38 cellular contexts compared by ENCODE assay signal in genomic region chr11:70263363-70263762, GRCh38.
"Had no signal": no experiment of that assay in that cellular context is flagged by ENCODE, and none has a peak within 500 bp of the region (broad histone marks: within the 10 kb centered on the region; RNA-seq: fewer than 3 reads in every experiment).

No MANE protein-coding gene starts in this region.

- H3K4me3 Mint-ChIP-seq: activated B cell treated with CpG ODN at 0.5 μM for 24 hours; activated CD4-positive, alpha-beta memory T cell treated with anti-CD3 and anti-CD28 coated beads for 36 hours; activated CD4-positive, alpha-beta T cell treated with anti-CD3 and anti-CD28 coated beads, Interleukin-2, amount 10 ng/mL, durations not matched to agents 24 days and 14 days; activated CD8-positive, alpha-beta T cell treated with anti-CD3 and anti-CD28 coated beads for 36 hours; activated naive CD4-positive, alpha-beta T cell treated with anti-CD3 and anti-CD28 coated beads for 36 hours; activated naive CD8-positive, alpha-beta T cell treated with anti-CD3 and anti-CD28 coated beads for 36 hours; activated T-cell treated with anti-CD3 and anti-CD28 coated beads, Interleukin-2, amount 50 U/mL, for 4 hours; activated T-cell treated with anti-CD3 and anti-CD28 coated beads, Interleukin-2, amount 50 U/mL, for 72 hours; activated T-helper 1 cell treated with anti-CD3 and anti-CD28 coated beads, Interleukin-12 subunit alpha, Interleukin-12 subunit beta, Interleukin-2, Interleukin-4 antibody, amounts not matched to agents 30 ng/mL and 10 ng/mL and 1 ng/mL, durations not matched to agents 14 hours and 24 hours and 36 hours; activated T-helper 17 cell treated with anti-CD3 and anti-CD28 coated beads, Interleukin-2, amount 50 U/mL, for 72 hours; brain; central memory CD8-positive, alpha-beta T cell; T-helper 1 cell treated with Interleukin-12 subunit alpha and Interleukin-12 subunit beta and Interleukin-4 antibody, amounts not matched to agents 30 μg/mL and 1 μg/mL, for 36 hours; T-helper 2 cell treated with Interferon-gamma antibody and Interleukin-4, amounts not matched to agents 5 μg/mL and 100 μg/mL, for 36 hours had no signal

- FAIRE-seq: bronchial epithelial cell, TTC549 had no signal

- H3K9me3 Mint-ChIP-seq: activated B cell treated with CpG ODN at 0.5 μM for 24 hours; activated CD4-positive, alpha-beta memory T cell treated with anti-CD3 and anti-CD28 coated beads for 36 hours; activated CD4-positive, alpha-beta T cell treated with anti-CD3 and anti-CD28 coated beads, Interleukin-2, amount 10 ng/mL, durations not matched to agents 24 days and 14 days; activated CD8-positive, alpha-beta T cell treated with anti-CD3 and anti-CD28 coated beads for 36 hours; activated naive CD4-positive, alpha-beta T cell treated with anti-CD3 and anti-CD28 coated beads for 36 hours; activated naive CD4-positive, alpha-beta T cell treated with anti-CD3 and anti-CD28 coated beads, Interleukin-2, amount 50 U/mL, for 72 hours; activated naive CD8-positive, alpha-beta T cell treated with anti-CD3 and anti-CD28 coated beads for 36 hours; activated T-cell treated with anti-CD3 and anti-CD28 coated beads, Interleukin-2, amount 50 U/mL, for 4 hours; activated T-cell treated with anti-CD3 and anti-CD28 coated beads, Interleukin-2, amount 50 U/mL, for 72 hours; activated T-helper 1 cell treated with anti-CD3 and anti-CD28 coated beads, Interleukin-12 subunit alpha, Interleukin-12 subunit beta, Interleukin-2, Interleukin-4 antibody, amounts not matched to agents 30 ng/mL and 10 ng/mL and 1 ng/mL, durations not matched to agents 14 hours and 24 hours and 36 hours; activated T-helper 17 cell treated with anti-CD3 and anti-CD28 coated beads, Interleukin-2, amount 50 U/mL, for 72 hours; brain; central memory CD8-positive, alpha-beta T cell; T-helper 1 cell treated with Interleukin-12 subunit alpha and Interleukin-12 subunit beta and Interleukin-4 antibody, amounts not matched to agents 30 μg/mL and 1 μg/mL, for 36 hours; T-helper 2 cell treated with Interferon-gamma antibody and Interleukin-4, amounts not matched to agents 5 μg/mL and 100 μg/mL, for 36 hours had no signal

- H3K9me3 ChIP-seq: adrenal gland, ascending aorta had no signal

- H3K4me1 Mint-ChIP-seq: activated naive CD8-positive, alpha-beta T cell treated with anti-CD3 and anti-CD28 coated beads for 36 hours; brain; central memory CD8-positive, alpha-beta T cell had no signal

- H3K27ac Mint-ChIP-seq: activated B cell treated with CpG ODN at 0.5 μM for 24 hours; activated CD4-positive, alpha-beta memory T cell treated with anti-CD3 and anti-CD28 coated beads for 36 hours; activated CD4-positive, alpha-beta T cell treated with anti-CD3 and anti-CD28 coated beads, Interleukin-2, amount 10 ng/mL, durations not matched to agents 24 days and 14 days; activated CD8-positive, alpha-beta T cell treated with anti-CD3 and anti-CD28 coated beads for 36 hours; activated naive CD4-positive, alpha-beta T cell treated with anti-CD3 and anti-CD28 coated beads for 36 hours; activated naive CD4-positive, alpha-beta T cell treated with anti-CD3 and anti-CD28 coated beads, Interleukin-2, amount 50 U/mL, for 72 hours; activated naive CD8-positive, alpha-beta T cell treated with anti-CD3 and anti-CD28 coated beads for 36 hours; activated T-cell treated with anti-CD3 and anti-CD28 coated beads, Interleukin-2, amount 50 U/mL, for 72 hours; activated T-helper 1 cell treated with anti-CD3 and anti-CD28 coated beads, Interleukin-12 subunit alpha, Interleukin-12 subunit beta, Interleukin-2, Interleukin-4 antibody, amounts not matched to agents 30 ng/mL and 10 ng/mL and 1 ng/mL, durations not matched to agents 14 hours and 24 hours and 36 hours; activated T-helper 17 cell treated with anti-CD3 and anti-CD28 coated beads, Interleukin-2, amount 50 U/mL, for 72 hours; T-helper 1 cell treated with Interleukin-12 subunit alpha and Interleukin-12 subunit beta and Interleukin-4 antibody, amounts not matched to agents 30 μg/mL and 1 μg/mL, for 36 hours; T-helper 2 cell treated with Interferon-gamma antibody and Interleukin-4, amounts not matched to agents 5 μg/mL and 100 μg/mL, for 36 hours had no signal

- H3K4me3 ChIP-seq: adrenal gland, ascending aorta, cardiac muscle cell had no signal

- H3K4me1 ChIP-seq: adrenal gland, ascending aorta had no signal

- H3K27ac ChIP-seq: adrenal gland, ascending aorta, cardiac muscle cell, VCaP had no signal

- H3K27me3 ChIP-seq: adrenal gland, ascending aorta had no signal

- ATAC-seq: activated CD8-positive, alpha-beta T cell treated with anti-CD3 and anti-CD28 coated beads for 36 hours; activated naive CD4-positive, alpha-beta T cell treated with anti-CD3 and anti-CD28 coated beads, Interleukin-2, amount 50 U/mL, for 72 hours; activated T-cell treated with anti-CD3 and anti-CD28 coated beads, Interleukin-2, amount 50 U/mL, for 4 hours; activated T-cell treated with anti-CD3 and anti-CD28 coated beads, Interleukin-2, amount 50 U/mL, for 72 hours; activated T-helper 17 cell treated with anti-CD3 and anti-CD28 coated beads, Interleukin-2, amount 50 U/mL, for 72 hours had no signal

- DNase-seq: activated B cell treated with CpG ODN at 0.5 μM for 24 hours; activated CD4-positive, alpha-beta memory T cell treated with anti-CD3 and anti-CD28 coated beads for 36 hours; activated CD4-positive, alpha-beta T cell treated with anti-CD3 and anti-CD28 coated beads for 4 hours; activated CD4-positive, alpha-beta T cell treated with anti-CD3 and anti-CD28 coated beads, Interleukin-2, amount 10 ng/mL, durations not matched to agents 24 days and 14 days; activated CD4-positive, alpha-beta T cell treated with anti-CD3 and anti-CD28 coated beads, Interleukin-2, amount 50 U/mL, for 1 hour; activated CD4-positive, alpha-beta T cell treated with anti-CD3 and anti-CD28 coated beads, Interleukin-2, amount 50 U/mL, for 4 hours; activated CD4-positive, CD25-positive, alpha-beta regulatory T cell treated with anti-CD3 and anti-CD28 coated beads, Interleukin-2, amount 50 U/mL, for 72 hours; activated CD8-positive, alpha-beta memory T cell treated with anti-CD3 and anti-CD28 coated beads, Interleukin-2, amount 50 U/mL, for 4 hours; activated CD8-positive, alpha-beta T cell treated with anti-CD3 and anti-CD28 coated beads for 36 hours; activated effector memory CD4-positive, alpha-beta T cell treated with anti-CD3 and anti-CD28 coated beads, Interleukin-2, amount 50 U/mL, for 16 hours; activated gamma-delta T cell treated with Interleukin-2 at 50 U/mL for 16 hours; activated naive CD4-positive, alpha-beta T cell; activated naive CD4-positive, alpha-beta T cell treated with anti-CD3 and anti-CD28 coated beads for 36 hours; activated naive CD4-positive, alpha-beta T cell treated with anti-CD3 and anti-CD28 coated beads, Interleukin-2, amount 50 U/mL, for 16 hours; activated naive CD8-positive, alpha-beta T cell treated with anti-CD3 and anti-CD28 coated beads for 36 hours; activated T-cell treated with anti-CD3 and anti-CD28 coated beads for 4 hours; activated T-cell treated with anti-CD3 and anti-CD28 coated beads, Interleukin-2, amount 50 U/mL, for 1 hour; activated T-cell treated with anti-CD3 and anti-CD28 coated beads, Interleukin-2, amount 50 U/mL, for 4 hours; activated T-cell treated with anti-CD3 and anti-CD28 coated beads, Interleukin-2, amount 50 U/mL, for 72 hours; adrenal gland; amniotic stem cell; caudate nucleus; cerebellar nuclear complex; T-helper 1 cell; T-helper 2 cell; T-helper 9 cell had no signal

- H3K36me3 Mint-ChIP-seq: activated CD4-positive, alpha-beta memory T cell treated with anti-CD3 and anti-CD28 coated beads for 36 hours; activated naive CD4-positive, alpha-beta T cell treated with anti-CD3 and anti-CD28 coated beads, Interleukin-2, amount 50 U/mL, for 72 hours; activated naive CD8-positive, alpha-beta T cell treated with anti-CD3 and anti-CD28 coated beads for 36 hours; brain had no signal

- H3K36me3 ChIP-seq: adrenal gland, ascending aorta, cardiac muscle cell had no signal
